In the genomic region with DNA sequence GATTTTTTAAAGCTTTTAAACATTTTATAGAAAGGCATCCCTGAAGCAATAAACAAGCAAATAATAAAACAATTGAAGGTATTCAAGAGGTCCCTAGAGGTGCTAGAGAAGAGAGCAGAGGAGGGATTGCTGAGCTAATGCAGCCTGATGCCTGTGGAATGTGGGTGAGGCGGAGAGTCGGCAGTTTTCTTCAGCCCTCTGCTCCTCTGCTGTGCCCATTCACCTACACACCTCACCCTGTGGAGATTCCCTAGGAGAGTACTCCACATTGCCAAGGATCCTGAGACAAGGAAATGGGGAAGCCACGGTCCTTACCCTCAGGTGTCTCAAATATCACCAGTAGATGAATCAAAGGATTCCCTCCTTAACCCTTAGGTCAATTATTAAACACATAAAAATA, we compare ENCODE assay signal across 19 cellular contexts.
DNase-seq lines count a peak whose midpoint lies in the region; ATAC-seq and TF ChIP-seq lines count a peak whose summit lies in the region.
"Had no signal": no experiment of that assay in that cellular context is flagged by ENCODE, and none has a peak within 500 bp of the region (broad histone marks: within the 10 kb centered on the region; RNA-seq: fewer than 3 reads in every experiment).

No MANE protein-coding gene starts in this region.

- H2BK120ac ChIP-seq in mesendoderm (ENCODE audit: low read depth, low read length) = no peak overlapping the region

- no peak overlapping the region for H2AK5ac ChIP-seq in mesendoderm (ENCODE audit: low read length)

- H3K9ac ChIP-seq in PC-3 (ENCODE audit: low read length) = no peak overlapping the region
- no peak overlapping the region for H3K9ac ChIP-seq in mesendoderm (ENCODE audit: low read length)
- H3K9ac ChIP-seq: SK-N-SH had no signal

- ATAC-seq in PC-3 (no peak), GM21515 (IDR thresholded peaks at IDR 0.05; ENCODE audit: unreplicated experiment) (no peak)
- ATAC-seq: GM12878, Panc1 had no signal

- H2BK5ac ChIP-seq in mesendoderm (ENCODE audit: low read length) = no peak overlapping the region

- H3K56ac ChIP-seq in mesendoderm (ENCODE audit: low read length) = no peak overlapping the region

- H4K8ac ChIP-seq in mesendoderm (ENCODE audit: low read depth, low read length) = no peak overlapping the region

- H3K27ac ChIP-seq in PC-3 (ENCODE audit: low read length) = no peak overlapping the region
- H3K27ac ChIP-seq in mesendoderm (ENCODE audit: low read depth, low read length) = no peak overlapping the region
- no peak overlapping the region for H3K27ac ChIP-seq in esophagus squamous epithelium

- TF ChIP-seq CTCF in PC-3 (conservative IDR thresholded peaks at IDR 0.05; ENCODE audit: low read depth, low read length) = no peak
- no peak for TF ChIP-seq CTCF in epithelial cell of esophagus (IDR thresholded peaks at IDR 0.05; ENCODE audit: insufficient read depth, low read depth, low read length, missing control alignments)
- TF ChIP-seq CTCF in esophagus squamous epithelium (IDR thresholded peaks at IDR 0.05) = no peak

- intact Hi-C loops in PC-3 (cut with micrococcal nuclease) (no loop called here), esophagus squamous epithelium (cut with DNase I) (no loop called here)

- no peaks in the 10 kb centered on the region for H3K9me2 ChIP-seq in PC-3 (replicated peaks; ENCODE audit: low read length)
- H3K9me2 ChIP-seq: SK-N-SH had no signal

- no peaks in the 10 kb centered on the region for H3K79me1 ChIP-seq in mesendoderm (ENCODE audit: low read length)

- POLR2A ChIA-PET in PC-3 (lab: Charles Lee; ENCODE audit: unreplicated experiment) = no interaction called here

- H3K79me2 ChIP-seq in PC-3 (ENCODE audit: low read length) (no peaks in the 10 kb centered on the region), mesendoderm (ENCODE audit: control insufficient read depth, insufficient read depth, low read length) (no peaks in the 10 kb centered on the region)

- no peaks in the 10 kb centered on the region for H3K4me1 ChIP-seq in PC-3 (ENCODE audit: insufficient read depth, low read length)
- H3K4me1 ChIP-seq in mesendoderm (ENCODE audit: control insufficient read depth, low read depth, low read length) = peaks cover 4% of the 10 kb centered on the region
- no peaks in the 10 kb centered on the region for H3K4me1 ChIP-seq in esophagus squamous epithelium

- H3K18ac ChIP-seq in mesendoderm (ENCODE audit: low read length) = no peak overlapping the region

- H3F3A ChIP-seq in PC-3 (ENCODE audit: low read length, unreplicated experiment) = no peaks in the 10 kb centered on the region

- no peaks in the 10 kb centered on the region for H3K27me3 ChIP-seq in H7 (ENCODE audit: control insufficient read depth, insufficient read depth, low read length)
- H3K27me3 ChIP-seq in PC-3 (ENCODE audit: low read length) = no peaks in the 10 kb centered on the region
- no peaks in the 10 kb centered on the region for H3K27me3 ChIP-seq in mesendoderm (ENCODE audit: insufficient read depth, low read length, poor library complexity)
- no peaks in the 10 kb centered on the region for H3K27me3 ChIP-seq in esophagus squamous epithelium

- H2AFZ ChIP-seq in PC-3 (ENCODE audit: low read length) = no peak overlapping the region

- TF ChIP-seq POLR2A in esophagus squamous epithelium (IDR thresholded peaks at IDR 0.05) = no peak

- H2BK15ac ChIP-seq in mesendoderm (replicated peaks; ENCODE audit: low read depth) = no peak overlapping the region

- H3K4me3 ChIP-seq in H7 (ENCODE audit: insufficient read depth, low read depth, low read length) = no peak overlapping the region
- H3K4me3 ChIP-seq in PC-3 (ENCODE audit: low read length) = no peak overlapping the region
- no peak overlapping the region for H3K4me3 ChIP-seq in epithelial cell of esophagus (ENCODE audit: low read length)
- no peak overlapping the region for H3K4me3 ChIP-seq in mesendoderm (ENCODE audit: low read length)
- no peak overlapping the region for H3K4me3 ChIP-seq in esophagus squamous epithelium
- H3K4me3 ChIP-seq: GM12878 had no signal

- no peaks in the 10 kb centered on the region for H4K20me1 ChIP-seq in PC-3 (ENCODE audit: low read length)

- peak; percentile 4 for DNase-seq in H7
- DNase-seq in PC-3 = peak; percentile 9
- peak; percentile 13 for DNase-seq in epithelial cell of esophagus (ENCODE audit: low read depth)
- peak; percentile 75 for DNase-seq in mesendoderm
- no peak for DNase-seq in NCI-H2107 (lab: John Stamatoyannopoulos, UW)
- DNase-seq in NCI-H446 treated with DMSO at 0.1 percent for 48 hours (lab: John Stamatoyannopoulos, UW) = no peak
- no peak for DNase-seq in esophagus squamous epithelium (lab: John Stamatoyannopoulos, UW)
- DNase-seq: COR-L47, IMR-90, Kasumi-1, MV-4-11, NCI-H1436, NCI-H2029 treated with DMSO at 0.1 percent for 48 hours, NCI-H748 treated with DMSO at 0.1 percent for 48 hours, Right ventricle myocardium superior, SK-N-SH had no signal

- H3K36me3 ChIP-seq in H7 (replicated peaks; ENCODE audit: control insufficient read depth, insufficient read depth, low read length) (no peaks in the 10 kb centered on the region), PC-3 (ENCODE audit: low read depth, low read length) (no peaks in the 10 kb centered on the region), mesendoderm (ENCODE audit: control insufficient read depth, insufficient read depth, low read length) (no peaks in the 10 kb centered on the region), esophagus squamous epithelium (no peaks in the 10 kb centered on the region)

- no CpG with 5 or more reads among the region's 3 CpGs for WGBS in mesendoderm (ENCODE audit: extremely low coverage, insufficient coverage, low lambda C conversion rate)
- 53 to 64% methylated on average over 3 of the region's 3 CpGs for WGBS in esophagus squamous epithelium, 2 donors

- BruUV-seq in PC-3 (replicated peaks; lab: Mats Ljungman, UMichigan) = no TSS peak

- H3K4me2 ChIP-seq in PC-3 (ENCODE audit: low read length) = no peak overlapping the region
- H3K4me2 ChIP-seq in mesendoderm (ENCODE audit: low read length) = no peak overlapping the region
- H3K4me2 ChIP-seq: SK-N-SH had no signal

- H3K23ac ChIP-seq in mesendoderm (ENCODE audit: low read length) = no peak overlapping the region

- H3K9me3 ChIP-seq in PC-3 (ENCODE audit: low read length) (no peaks in the 10 kb centered on the region), esophagus squamous epithelium (no peaks in the 10 kb centered on the region)
- H3K9me3 ChIP-seq: SK-N-SH had no signal

- CTCF ChIA-PET in PC-3 (lab: Charles Lee) = no interaction called here

- peak overlapping the region; percentile 16 for H3K4ac ChIP-seq in mesendoderm (ENCODE audit: low read depth, low read length)

- no peak overlapping the region for H4K5ac ChIP-seq in mesendoderm (ENCODE audit: low read length)

Comparison
In these comparisons a context has a peak if more than half of its experiments do, and no peak if none do; other contexts are left out.
1. DNase-seq: peak in H7 (single experiment), PC-3 (single experiment), epithelial cell of esophagus (single experiment) and mesendoderm (single experiment); none in NCI-H2107 (single experiment), NCI-H446 treated with DMSO at 0.1 percent for 48 hours (single experiment) and esophagus squamous epithelium (single experiment).